7 cellular contexts compared by ENCODE assay signal in genomic region chr3:154040283-154040682, GRCh38.
DNase-seq lines count a peak whose midpoint lies in the region; ATAC-seq and TF ChIP-seq lines count a peak whose summit lies in the region.

No MANE protein-coding gene starts in this region.

- ATAC-seq in GM18505 (IDR thresholded peaks at IDR 0.05; ENCODE audit: unreplicated experiment) (peak; percentile 64), HG02884 (IDR thresholded peaks at IDR 0.05; ENCODE audit: unreplicated experiment) (peak; percentile 76), HG03045 (IDR thresholded peaks at IDR 0.05; ENCODE audit: unreplicated experiment) (no peak), GM21515 (IDR thresholded peaks at IDR 0.05; ENCODE audit: unreplicated experiment) (no peak)

- DNase-seq in SK-MEL-5 (ENCODE audit: low read depth, low spot score) (peak; percentile 62), lung microvascular endothelial cell (ENCODE audit: low read depth in 2 of 2) (peak; percentile 29 to 45), midbrain (lab: John Stamatoyannopoulos, UW) (no peak)

- no peak for TF ChIP-seq POLR2A in GM18505 (IDR thresholded peaks at IDR 0.05; ENCODE audit: borderline replicate concordance, extremely low read depth, insufficient read depth, insufficient read length)

- in situ Hi-C loops in SK-MEL-5 (cut with HindIII; ENCODE audit: low pct_unique_long_range_greater_than_20kb, low sequenced_read_pairs): no loop called here

Comparison
In these comparisons a context has a peak if more than half of its experiments do, and no peak if none do; other contexts are left out.
1. ATAC-seq: peak in GM18505 (single experiment) and HG02884 (single experiment); none in HG03045 (single experiment) and GM21515 (single experiment).